8 cellular contexts compared by ENCODE assay signal in the genomic region with DNA sequence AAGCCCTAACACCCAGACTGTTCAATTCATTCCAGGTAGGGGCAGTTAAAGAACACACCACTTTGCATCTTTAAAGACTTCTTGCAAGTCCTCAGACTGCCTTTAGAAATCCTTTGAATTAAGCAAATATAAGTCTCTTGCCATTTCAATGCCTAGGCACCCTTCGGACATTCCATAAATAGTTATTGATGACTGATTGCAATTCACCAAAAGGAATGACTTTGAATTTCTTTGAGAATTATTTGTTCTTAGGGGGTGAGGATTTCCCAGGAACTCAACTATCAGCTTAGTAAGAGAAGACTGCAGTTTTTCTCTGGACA. TPM values are rescaled to one million over a fixed set of nuclear protein-coding genes. Genes with fewer than 3 reads are reported as not detected.
DNase-seq lines count a peak whose midpoint lies in the region; ATAC-seq and TF ChIP-seq lines count a peak whose summit lies in the region.
"Had no signal": no experiment of that assay in that cellular context is flagged by ENCODE, and none has a peak within 500 bp of the region (broad histone marks: within the 10 kb centered on the region; RNA-seq: fewer than 3 reads in every experiment).

No MANE protein-coding gene starts in this region.

- ATAC-seq in WTC11 (no peak), GM19328 (IDR thresholded peaks at IDR 0.05; ENCODE audit: unreplicated experiment) (no peak), GM18858 (IDR thresholded peaks at IDR 0.05; ENCODE audit: unreplicated experiment) (no peak)

- no peak overlapping the region for H3K27ac ChIP-seq in GM23248
- no peak overlapping the region for H3K27ac ChIP-seq in iPS DF 6.9 (ENCODE audit: low read length)
- H3K27ac ChIP-seq in spleen: peak overlapping the region in 4 of 8 donors; percentile 78 to 90 (median 85)
- no peak overlapping the region for H3K27ac ChIP-seq in uterus

- no peaks in the 10 kb centered on the region for H3F3A ChIP-seq in GM23248 (ENCODE audit: insufficient read depth)

- H3K36me3 Mint-ChIP-seq in WTC11: no peaks in the 10 kb centered on the region

- H3K4me1 ChIP-seq in GM23248 (ENCODE audit: insufficient read depth) (peaks cover 5% of the 10 kb centered on the region; the same call in 1 of the 2 replicates), iPS DF 6.9 (ENCODE audit: control insufficient read depth, insufficient read depth, low read length) (no peaks in the 10 kb centered on the region), spleen (peaks cover 0 to 25% (median 13%) of the 10 kb centered on the region in 6 donors), uterus (no peaks in the 10 kb centered on the region)

- H3K27ac Mint-ChIP-seq in WTC11: no peak overlapping the region

- peaks cover 56% of the 10 kb centered on the region for H3K4me1 Mint-ChIP-seq in WTC11

- TF ChIP-seq POLR2A in spleen (IDR thresholded peaks at IDR 0.05) (no peak), uterus (IDR thresholded peaks at IDR 0.05) (no peak)

- H3K9ac ChIP-seq in GM23248: no peak overlapping the region; the same call in 1 of the 2 replicates

- intact Hi-C loops in spleen (cut with DNase I; ENCODE audit: low total_unique reads): no loop called here
- intact Hi-C loops in uterus (cut with DNase I; ENCODE audit: low total_unique reads): no loop called here

- H3K79me2 ChIP-seq in GM23248 (ENCODE audit: insufficient read depth): no peaks in the 10 kb centered on the region

- H3K9me3 Mint-ChIP-seq in WTC11: no peaks in the 10 kb centered on the region

- H3K36me3 ChIP-seq in GM23248 (ENCODE audit: low read depth) (no peaks in the 10 kb centered on the region), iPS DF 6.9 (ENCODE audit: control insufficient read depth, insufficient read depth, low read length) (no peaks in the 10 kb centered on the region), spleen (no peaks in the 10 kb centered on the region), uterus (no peaks in the 10 kb centered on the region)

- H3K27me3 Mint-ChIP-seq in WTC11 (ENCODE audit: low read depth): no peaks in the 10 kb centered on the region

- POLR2A ChIA-PET in WTC11 (lab: Charles Lee): interaction anchor here (0.8 kb wide), 1 partner anchor 12 kb away, joined by 4 read pairs; no protein-coding TSS in a partner anchor

- no peaks in the 10 kb centered on the region for H3K9me3 ChIP-seq in GM23248 (ENCODE audit: low read depth)
- H3K9me3 ChIP-seq in iPS DF 6.9 (ENCODE audit: control insufficient read depth, insufficient read depth, low read length): no peaks in the 10 kb centered on the region
- H3K9me3 ChIP-seq in spleen: no peaks in the 10 kb centered on the region
- H3K9me3 ChIP-seq in uterus: no peaks in the 10 kb centered on the region

- WGBS in GM23248 (ENCODE audit: low coverage in 1 of 2, low lambda C conversion rate in 2 of 2, missing lambda C conversion rate in 2 of 2), 2 experiments: 94 to 100% methylated on average over 1 of the region's 1 CpG
- no CpG with 5 or more reads among the region's 1 CpG for WGBS in iPS DF 6.9 (ENCODE audit: insufficient coverage, insufficient read length)
- WGBS in spleen, 5 donors: 85 to 96% (median 89%) methylated on average over 1 of the region's 1 CpG

- H3K4me3 Mint-ChIP-seq in WTC11: peak overlapping the region; percentile 63

- in situ Hi-C loops in GM23248 (cut with MboI): no loop called here

- DNase-seq in GM23248 (peak; percentile 1), WTC11 (ENCODE audit: low spot score) (no peak), iPS DF 6.9 (ENCODE audit: low read depth, low spot score) (no peak), spleen (no peak), uterus (no peak)

- H3K4me3 ChIP-seq in GM23248 (peak overlapping the region; percentile 76), iPS DF 6.9 (ENCODE audit: low read length) (peak overlapping the region; percentile 55; the same call in 1 of the 2 replicates), spleen (peak overlapping the region; percentile 54 to 82 (median 64)), uterus (peak overlapping the region in 1 of 2 donors; percentile 47)

- TF ChIP-seq CTCF in WTC11 (IDR thresholded peaks at IDR 0.05): no peak
- TF ChIP-seq CTCF in spleen (IDR thresholded peaks at IDR 0.05 in 8 of 11, conservative IDR thresholded peaks at IDR 0.05 in 3 of 11): no peak
- no peak for TF ChIP-seq CTCF in uterus (IDR thresholded peaks at IDR 0.05)

- no peaks in the 10 kb centered on the region for H4K20me1 ChIP-seq in GM23248 (ENCODE audit: insufficient read depth)

- peak overlapping the region; percentile 84 for H2AFZ ChIP-seq in GM23248

- no peaks in the 10 kb centered on the region for H3K9me2 ChIP-seq in GM23248 (ENCODE audit: insufficient read depth)

- peak overlapping the region; percentile 82 for H3K4me2 ChIP-seq in GM23248 (ENCODE audit: unreplicated experiment)

- CTCF ChIA-PET in WTC11 (lab: Charles Lee): interaction anchor here (0.8 to 1.4 kb wide), 6 partner anchors 9 to 158 kb away, joined by 3 to 4 read pairs (median 3); no protein-coding TSS in a partner anchor

- H3K27me3 ChIP-seq in GM23248 (replicated peaks; ENCODE audit: insufficient read depth) (peaks cover 11% of the 10 kb centered on the region; the same call in 1 of the 2 replicates), iPS DF 6.9 (ENCODE audit: control insufficient read depth, insufficient read depth, low read length) (no peaks in the 10 kb centered on the region), spleen (replicated peaks in 1 of 7) (peaks cover 0 to 29% (median 11%) of the 10 kb centered on the region in 7 donors), uterus (no peaks in the 10 kb centered on the region)

TF ChIP-seq in WTC11, 78 proteins besides CTCF, POLR2A, EP300 and RAD21 (continues in another document):
- no peak for TF ChIP-seq ZNF423 (CRISPR knock-in tag; IDR thresholded peaks at IDR 0.05)
- TF ChIP-seq EMX1 (CRISPR knock-in tag; IDR thresholded peaks at IDR 0.05): no peak
- no peak for TF ChIP-seq OVOL2 (CRISPR knock-in tag; IDR thresholded peaks at IDR 0.05; ENCODE audit: borderline replicate concordance)
- TF ChIP-seq IRF2 (CRISPR knock-in tag; IDR thresholded peaks at IDR 0.05; ENCODE audit: borderline replicate concordance, low read depth): no peak
- TF ChIP-seq NFYB (CRISPR knock-in tag; conservative IDR thresholded peaks at IDR 0.05; ENCODE audit: low read depth): no peak
- TF ChIP-seq AR (CRISPR knock-in tag; IDR thresholded peaks at IDR 0.05): no peak
- TF ChIP-seq TP53 (CRISPR knock-in tag; IDR thresholded peaks at IDR 0.05): no peak
- no peak for TF ChIP-seq RELA (CRISPR knock-in tag; IDR thresholded peaks at IDR 0.05; ENCODE audit: borderline replicate concordance)

RNA-seq across cellular contexts. Expression of gene MYEF2, which starts 0.5 kb away (rescaled TPM):
- 1.7 and 6.8 TPM in 2 replicates for total RNA-seq in GM23248 (2014; rRNA removed; shearing (Covaris generic))
- polyA plus RNA-seq in GM23248 (2016; fragmentation: Nextera tagmentation; extraction: Ambion mirVana) (1.3 and 1.8 TPM in 2 replicates), spleen (10 to 100 TPM in 1 of 3 donors, 1 to 10 TPM in 2; 8.1 to 13.5 (median 9.2) TPM)
- total RNA-seq in WTC11 (2021) (109 to 112 TPM (median 111 TPM) in 3 replicates), spleen (10 to 100 TPM; 13.6 to 41.3 (median 27.5) TPM), uterus (10 to 100 TPM in 3 of 4 donors, 1 to 10 TPM in 1; 2.6 to 65.3 (median 35.5) TPM)

RNA-seq across cellular contexts. Expression of gene CTXN2, which starts 12.9 kb away (rescaled TPM):
- total RNA-seq in GM23248 (2014; rRNA removed; shearing (Covaris generic)): not detected in 2 replicates
- polyA plus RNA-seq in GM23248 (2016; fragmentation: Nextera tagmentation; extraction: Ambion mirVana): not detected in 2 replicates
- 0.07 to 0.16 TPM (median 0.07 TPM) in 3 replicates for total RNA-seq in WTC11 (2021)
- total RNA-seq in spleen: not detected
- not detected for polyA plus RNA-seq in spleen
- not detected for total RNA-seq in uterus
- total RNA-seq: glomerular endothelial cell had no signal

RNA-seq across cellular contexts. Expression of gene SLC12A1, which starts 27.5 kb away (rescaled TPM):
- not detected in 2 replicates for total RNA-seq in GM23248 (2014; rRNA removed; shearing (Covaris generic))
- polyA plus RNA-seq in GM23248 (2016; fragmentation: Nextera tagmentation; extraction: Ambion mirVana) (not detected in 2 replicates), spleen (under 1 TPM in 2 of 3 donors, not detected in 1; 0.02 TPM)
- total RNA-seq in WTC11 (2021) (0.15 to 0.39 TPM (median 0.39 TPM) in 3 replicates), spleen (not detected), uterus (under 1 TPM in 1 of 4 donors, not detected in 3; 0.41 TPM)
- total RNA-seq: glomerular endothelial cell had no signal

RNA-seq across cellular contexts. Expression of gene SLC24A5, which starts 57.8 kb away (rescaled TPM):
- not detected in 2 replicates for total RNA-seq in GM23248 (2014; rRNA removed; shearing (Covaris generic))
- polyA plus RNA-seq in GM23248 (2016; fragmentation: Nextera tagmentation; extraction: Ambion mirVana) (not detected in 2 replicates), spleen (under 1 TPM in 1 of 3 donors, not detected in 2; 0.06 TPM)
- total RNA-seq in WTC11 (2021) (not detected in 3 replicates), spleen (not detected), uterus (under 1 TPM in 1 of 4 donors, not detected in 3; 0.29 TPM)
- total RNA-seq: glomerular endothelial cell had no signal
